Comparison of ENCODE assay signal across 1 cellular context in genomic region chr12:50764116-50764860, GRCh38.
TF ChIP-seq lines count a peak whose summit lies in the region.

No MANE protein-coding gene starts in this region.

TF ChIP-seq in K562, 482 proteins besides CTCF, POLR2A, EP300 and RAD21 (continued from another document):
- TF ChIP-seq PRDM10 (IDR thresholded peaks at IDR 0.05; ENCODE audit: partially characterized antibody) (peak; percentile 3), GTF2F1 (IDR thresholded peaks at IDR 0.05; ENCODE audit: low read depth, low read length) (no peak), SAFB (IDR thresholded peaks at IDR 0.05; ENCODE audit: borderline replicate concordance, low read depth, low read length) (peak; percentile 49; the same call in 1 of the 2 replicates), SP1 (CRISPR knock-in tag; IDR thresholded peaks at IDR 0.05) (peak; percentile 36; the same call in 1 of the 2 replicates), TBP (optimal IDR thresholded peaks at IDR 0.05; ENCODE audit: low read depth, low read length) (peak; percentile 16), MXD1 (CRISPR knock-in tag; IDR thresholded peaks at IDR 0.05; ENCODE audit: borderline replicate concordance, poor library complexity, severe bottlenecking) (no peak), GATAD2A (IDR thresholded peaks at IDR 0.05) (peak; percentile 37; the same call in 1 of the 2 replicates), CCNT2 (IDR thresholded peaks at IDR 0.05; ENCODE audit: borderline replicate concordance, extremely low read depth, insufficient read length, low read depth, low read length) (peak; percentile 45), ZNF316 (IDR thresholded peaks at IDR 0.05) (peak; percentile 75; the same call in 1 of the 2 replicates), XRCC5 (IDR thresholded peaks at IDR 0.05; ENCODE audit: low read depth, low read length) (no peak), ZMIZ1 (IDR thresholded peaks at IDR 0.05; ENCODE audit: low read depth in 2 of 2, low read length in 2 of 2) (peak in 1 of 2 experiments; percentile 48; a peak in 1 of 4 replicates), RBM25 (IDR thresholded peaks at IDR 0.05; ENCODE audit: low read depth, low read length, severe bottlenecking) (no peak)
- TF ChIP-seq, protein P1, sequence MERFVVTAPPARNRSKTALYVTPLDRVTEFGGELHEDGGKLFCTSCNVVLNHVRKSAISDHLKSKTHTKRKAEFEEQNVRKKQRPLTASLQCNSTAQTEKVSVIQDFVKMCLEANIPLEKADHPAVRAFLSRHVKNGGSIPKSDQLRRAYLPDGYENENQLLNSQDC (CRISPR knock-in tag; IDR thresholded peaks at IDR 0.05), result 0 out of 2 replicates have a peak, but pooled peaks have one; percentile 10
